Comparison of ENCODE assay signal across 21 cellular contexts in genomic region chr1:9193226-9193625, GRCh38. TPM values are rescaled to one million over a fixed set of nuclear protein-coding genes. Genes with fewer than 3 reads are reported as not detected.
DNase-seq lines count a peak whose midpoint lies in the region; ATAC-seq and TF ChIP-seq lines count a peak whose summit lies in the region.
"Had no signal": no experiment of that assay in that cellular context is flagged by ENCODE, and none has a peak within 500 bp of the region (broad histone marks: within the 10 kb centered on the region; RNA-seq: fewer than 3 reads in every experiment).

No MANE protein-coding gene starts in this region.

- peaks cover 9% of the 10 kb centered on the region for H3K27me3 Mint-ChIP-seq in MCF 10A (ENCODE audit: insufficient read depth, unreplicated experiment)
- H3K27me3 Mint-ChIP-seq in activated CD8-positive, alpha-beta memory T cell treated with anti-CD3 and anti-CD28 coated beads, Interleukin-2, amount 10 ng/mL, durations not matched to agents 7 days and 5 days, result peaks cover 57% of the 10 kb centered on the region

- 55% methylated on average over 5 of the region's 5 CpGs for WGBS in mammary epithelial cell (ENCODE audit: low coverage, missing lambda C conversion rate)
- 27 to 38% (median 32%) methylated on average over 5 of the region's 5 CpGs for WGBS in adrenal gland, 4 donors

- dilution Hi-C loops in mammary epithelial cell (cut with HindIII; ENCODE audit: low sequenced_read_pairs), result no loop called here

- peak in 1 of 2 donors; percentile 12 for TF ChIP-seq POLR2A in adrenal gland (IDR thresholded peaks at IDR 0.05)

- intact Hi-C loops in MCF 10A (cut with micrococcal nuclease), result no loop called here
- intact Hi-C loops in mammary epithelial cell (cut with micrococcal nuclease), result no loop called here
- intact Hi-C loops in adrenal gland (cut with DNase I), result no loop called here

- no peak overlapping the region for H3K4me2 ChIP-seq in mammary epithelial cell (ENCODE audit: insufficient read depth, low read depth, low read length)
- H3K4me2 ChIP-seq: KMS-11 had no signal

- no peak overlapping the region for H3K4me3 Mint-ChIP-seq in MCF 10A (ENCODE audit: unreplicated experiment)
- H3K4me3 Mint-ChIP-seq in activated CD8-positive, alpha-beta memory T cell treated with anti-CD3 and anti-CD28 coated beads, Interleukin-2, amount 10 ng/mL, durations not matched to agents 7 days and 5 days, result no peak overlapping the region
- H3K4me3 Mint-ChIP-seq: CD4-positive, CD25-positive, alpha-beta regulatory T cell had no signal

- no peaks in the 10 kb centered on the region for H3K36me3 ChIP-seq in mammary epithelial cell (ENCODE audit: insufficient read depth, low read length)
- H3K36me3 ChIP-seq in adrenal gland (replicated peaks in 1 of 2), result no peaks in the 10 kb centered on the region
- H3K36me3 ChIP-seq: MG63, Peyer's patch had no signal

- no peak for ATAC-seq in activated CD8-positive, alpha-beta memory T cell treated with anti-CD3 and anti-CD28 coated beads, Interleukin-2, amount 10 ng/mL, durations not matched to agents 7 days and 5 days
- ATAC-seq in HG02938 (IDR thresholded peaks at IDR 0.05; ENCODE audit: unreplicated experiment), result no peak
- ATAC-seq: HCT116, SK-N-SH treated with all-trans-retinoic acid at 6 μM for 48 hours had no signal

- H3K9me3 Mint-ChIP-seq in MCF 10A (ENCODE audit: unreplicated experiment), result no peaks in the 10 kb centered on the region
- H3K9me3 Mint-ChIP-seq in activated CD8-positive, alpha-beta memory T cell treated with anti-CD3 and anti-CD28 coated beads, Interleukin-2, amount 10 ng/mL, durations not matched to agents 7 days and 5 days (ENCODE audit: low read depth), result no peaks in the 10 kb centered on the region

- H3K27ac ChIP-seq in mammary epithelial cell (ENCODE audit: insufficient read depth, low read depth, low read length), result no peak overlapping the region
- H3K27ac ChIP-seq in adrenal gland, result peak overlapping the region in 4 of 5 donors; percentile 17 to 90 (median 46)
- H3K27ac ChIP-seq: 22Rv1, KMS-11, Peyer's patch had no signal

- no peak overlapping the region for H3K27ac Mint-ChIP-seq in MCF 10A (ENCODE audit: low read depth, unreplicated experiment)
- H3K27ac Mint-ChIP-seq in activated CD8-positive, alpha-beta memory T cell treated with anti-CD3 and anti-CD28 coated beads, Interleukin-2, amount 10 ng/mL, durations not matched to agents 7 days and 5 days, result no peak overlapping the region
- H3K27ac Mint-ChIP-seq: CD4-positive, CD25-positive, alpha-beta regulatory T cell had no signal

- H3K4me1 Mint-ChIP-seq in MCF 10A (ENCODE audit: insufficient read depth, unreplicated experiment), result peaks cover 30% of the 10 kb centered on the region
- H3K4me1 Mint-ChIP-seq in activated CD8-positive, alpha-beta memory T cell treated with anti-CD3 and anti-CD28 coated beads, Interleukin-2, amount 10 ng/mL, durations not matched to agents 7 days and 5 days, result peaks cover 10% of the 10 kb centered on the region

- H3K36me3 Mint-ChIP-seq in MCF 10A (ENCODE audit: insufficient read depth, unreplicated experiment), result peaks cover 8% of the 10 kb centered on the region
- no peaks in the 10 kb centered on the region for H3K36me3 Mint-ChIP-seq in activated CD8-positive, alpha-beta memory T cell treated with anti-CD3 and anti-CD28 coated beads, Interleukin-2, amount 10 ng/mL, durations not matched to agents 7 days and 5 days
- H3K36me3 Mint-ChIP-seq: CD4-positive, CD25-positive, alpha-beta regulatory T cell had no signal

- H4K20me1 ChIP-seq in mammary epithelial cell (ENCODE audit: insufficient read depth, low read length), result no peaks in the 10 kb centered on the region

- CTCF ChIA-PET in MCF 10A (lab: Yijun Ruan, JAX) (interaction anchor here (1.2 to 1.9 kb wide), 2 partner anchors 51 to 82 kb away, joined by 3 to 6 read pairs; no protein-coding TSS in a partner anchor), mammary epithelial cell (lab: Charles Lee; ENCODE audit: low non-redundant PET) (no interaction called here)
- CTCF ChIA-PET in activated CD8-positive, alpha-beta memory T cell treated with anti-CD3 and anti-CD28 coated beads, Interleukin-2, amount 10 ng/mL, durations not matched to agents 7 days and 5 days (lab: Charles Lee), result interaction anchor here (1.9 kb wide), 1 partner anchor 57 kb away, joined by 5 read pairs; no protein-coding TSS in a partner anchor

- H3K9me3 ChIP-seq in mammary epithelial cell (replicated peaks; ENCODE audit: insufficient read depth, low read length) (no peaks in the 10 kb centered on the region), adrenal gland (replicated peaks in 1 of 3) (no peaks in the 10 kb centered on the region)
- H3K9me3 ChIP-seq: MG63, Peyer's patch had no signal

- H3K4me3 ChIP-seq in mammary epithelial cell (replicated peaks in 1 of 3; ENCODE audit: insufficient read depth in 1 of 3, low read depth in 2 of 3, low read length in 3 of 3) (no peak overlapping the region), adrenal gland (no peak overlapping the region), fibroblast of villous mesenchyme (ENCODE audit: low read depth, low read length) (no peak overlapping the region)
- H3K4me3 ChIP-seq: MG63, Peyer's patch had no signal

- H2AFZ ChIP-seq in mammary epithelial cell (ENCODE audit: low read depth, low read length), result no peak overlapping the region

- TF ChIP-seq CTCF in MCF 10A (IDR thresholded peaks at IDR 0.05; ENCODE audit: unreplicated experiment) (no peak), mammary epithelial cell (conservative IDR thresholded peaks at IDR 0.05 in 1 of 2, IDR thresholded peaks at IDR 0.05 in 1 of 2; ENCODE audit: extremely low read depth in 1 of 2, insufficient read depth in 1 of 2, low read depth in 1 of 2, low read length in 2 of 2) (no peak), adrenal gland (IDR thresholded peaks at IDR 0.05) (no peak), fibroblast of villous mesenchyme (IDR thresholded peaks at IDR 0.05; ENCODE audit: insufficient read depth, low read depth, low read length) (no peak)

- H3K9ac ChIP-seq in mammary epithelial cell (ENCODE audit: insufficient read depth, low read length), result no peak overlapping the region
- H3K9ac ChIP-seq: KMS-11 had no signal

- no peaks in the 10 kb centered on the region for H3K79me2 ChIP-seq in mammary epithelial cell (ENCODE audit: insufficient read depth, low read length)

- POLR2A ChIA-PET in MCF 10A (lab: Yijun Ruan, JAX), result interaction anchor here (0.7 to 2.6 kb wide), 4 partner anchors 11 to 180 kb away, joined by 3 to 16 read pairs (median 4); no protein-coding TSS in a partner anchor

- DNase-seq in MCF 10A (ENCODE audit: unreplicated experiment), result peak; percentile 57
- no peak for DNase-seq in mammary epithelial cell
- DNase-seq in adrenal gland, result peak in 2 of 7 donors; percentile 47 to 59
- DNase-seq in fibroblast of villous mesenchyme (ENCODE audit: low read depth), result peak; percentile 84
- DNase-seq in activated CD8-positive, alpha-beta memory T cell treated with anti-CD3 and anti-CD28 coated beads, Interleukin-2, amount 10 ng/mL, durations not matched to agents 7 days and 5 days, result no peak
- DNase-seq in T-helper 9 cell, result no peak
- DNase-seq in DMS153 treated with DMSO at 0.1 percent for 48 hours (lab: John Stamatoyannopoulos, UW; ENCODE audit: unreplicated experiment), result no peak
- DNase-seq: CD4-positive, CD25-positive, alpha-beta regulatory T cell; DMS79; MG63; NCI-H1105; NCI-H187; NCI-H446 treated with DMSO at 0.1 percent for 48 hours; NCI-H774; Peyer's patch; SHP77 had no signal

- H3K27me3 ChIP-seq in mammary epithelial cell (ENCODE audit: insufficient read depth, low read length) (no peaks in the 10 kb centered on the region), adrenal gland (no peaks in the 10 kb centered on the region)
- H3K27me3 ChIP-seq: MG63, Peyer's patch had no signal

- BruUV-seq in MCF 10A (replicated peaks; lab: Mats Ljungman, UMichigan) (no TSS peak), mammary epithelial cell (replicated peaks; lab: Mats Ljungman, UMichigan) (no TSS peak)

- in situ Hi-C loops in mammary epithelial cell (cut with MboI; ENCODE audit: low sequenced_read_pairs in 2 of 2), result loop anchor here in 1 of 2 donors (25.0 kb wide), 1 partner anchor 281 kb away; no protein-coding TSS in a partner anchor

- peaks cover 11% of the 10 kb centered on the region for H3K4me1 ChIP-seq in mammary epithelial cell (ENCODE audit: insufficient read depth, low read length)
- peaks cover 29 to 34% of the 10 kb centered on the region in 2 donors for H3K4me1 ChIP-seq in adrenal gland (replicated peaks in 1 of 2)

RNA-seq across cellular contexts. Expression of gene H6PD, which starts 41.3 kb away (rescaled TPM):
- 23.6 and 28.7 TPM in 2 replicates for total RNA-seq in MCF 10A (2022)
- 10 to 100 TPM; 12.6 to 18.0 TPM for total RNA-seq in mammary epithelial cell
- 5.4 TPM for polyA plus RNA-seq in mammary epithelial cell
- 12.0 TPM for polyA minus RNA-seq in mammary epithelial cell
- 100 to 1,000 TPM in 2 of 8 donors, 10 to 100 TPM in 6; 65.7 to 116 (median 84.2) TPM for total RNA-seq in adrenal gland
- 10 to 100 TPM; 20.3 to 28.8 (median 22.7) TPM for polyA plus RNA-seq in adrenal gland
- total RNA-seq in fibroblast of villous mesenchyme, result 27.2 and 47.4 TPM in 2 replicates
- total RNA-seq in activated CD8-positive, alpha-beta memory T cell treated with anti-CD3 and anti-CD28 coated beads, Interleukin-2, amount 10 ng/mL, durations not matched to agents 7 days and 5 days, result 10 to 100 TPM; 13.2 to 13.5 TPM

Comparison
In these comparisons a context has a peak if more than half of its experiments do, and no peak if none do; other contexts are left out.
1. DNase-seq: peak in MCF 10A (single experiment) and fibroblast of villous mesenchyme (single experiment); none in mammary epithelial cell (single experiment), activated CD8-positive, alpha-beta memory T cell treated with anti-CD3 and anti-CD28 coated beads, Interleukin-2, amount 10 ng/mL, durations not matched to agents 7 days and 5 days (single experiment), T-helper 9 cell (single experiment) and DMS153 treated with DMSO at 0.1 percent for 48 hours (single experiment).